In genomic region chr1:197399691-197400521, GRCh38 we compare ENCODE assay signal across 9 cellular contexts.
DNase-seq lines count a peak whose midpoint lies in the region; ATAC-seq and TF ChIP-seq lines count a peak whose summit lies in the region.
"Had no signal": no experiment of that assay in that cellular context is flagged by ENCODE, and none has a peak within 500 bp of the region (broad histone marks: within the 10 kb centered on the region; RNA-seq: fewer than 3 reads in every experiment).

No MANE protein-coding gene starts in this region.

- peak; percentile 71 for ATAC-seq in HG02623 (IDR thresholded peaks at IDR 0.05; ENCODE audit: unreplicated experiment)
- peak; percentile 72 for ATAC-seq in SK-N-SH treated with all-trans-retinoic acid at 6 μM for 48 hours

- H3K4me1 ChIP-seq in testis, result no peaks in the 10 kb centered on the region
- H3K4me1 ChIP-seq in effector memory CD4-positive, alpha-beta T cell (ENCODE audit: control insufficient read depth, insufficient read depth, low read length, poor library complexity, severe bottlenecking), result no peaks in the 10 kb centered on the region
- H3K4me1 ChIP-seq: parathyroid adenoma had no signal

- no peak for DNase-seq in AG09319 (ENCODE audit: extremely low read depth, low read depth)
- peak; percentile 71 for DNase-seq in MV-4-11 (lab: John Stamatoyannopoulos, UW)
- peak; percentile 61 for DNase-seq in fibroblast of peridontal ligament (ENCODE audit: extremely low read depth)
- peak; percentile 47 for DNase-seq in testis
- no peak for DNase-seq in effector memory CD4-positive, alpha-beta T cell

- H3K36me3 ChIP-seq in testis (ENCODE audit: low read depth, missing control alignments), result no peaks in the 10 kb centered on the region
- H3K36me3 ChIP-seq in effector memory CD4-positive, alpha-beta T cell (ENCODE audit: control insufficient read depth, insufficient read depth, low read length), result no peaks in the 10 kb centered on the region

- H3K27ac ChIP-seq in testis, result no peak overlapping the region
- no peak overlapping the region for H3K27ac ChIP-seq in effector memory CD4-positive, alpha-beta T cell (ENCODE audit: insufficient read depth, low read length, poor library complexity, severe bottlenecking)
- H3K27ac ChIP-seq: parathyroid adenoma had no signal

- H3K9me3 ChIP-seq in testis, result no peaks in the 10 kb centered on the region
- no peaks in the 10 kb centered on the region for H3K9me3 ChIP-seq in effector memory CD4-positive, alpha-beta T cell (ENCODE audit: control insufficient read depth, low read length)

- H3K4me3 ChIP-seq in testis, result no peak overlapping the region
- no peak overlapping the region for H3K4me3 ChIP-seq in effector memory CD4-positive, alpha-beta T cell (ENCODE audit: insufficient read depth, low read depth, low read length, poor library complexity, severe bottlenecking)

- TF ChIP-seq CTCF in AG09319 (IDR thresholded peaks at IDR 0.05; ENCODE audit: low read depth, low read length) (peak; percentile 58), GM12874 (IDR thresholded peaks at IDR 0.05; ENCODE audit: insufficient read depth, low read depth, low read length) (peak; percentile 55), testis (IDR thresholded peaks at IDR 0.05) (peak in 2 of 3 experiments; percentile 50 to 57)

- intact Hi-C loops in testis (cut with DNase I; ENCODE audit: low total_unique reads), result no loop called here

- no peak for TF ChIP-seq POLR2A in testis (IDR thresholded peaks at IDR 0.05)

- no peaks in the 10 kb centered on the region for H3K27me3 ChIP-seq in testis
- no peaks in the 10 kb centered on the region for H3K27me3 ChIP-seq in effector memory CD4-positive, alpha-beta T cell (replicated peaks; ENCODE audit: control insufficient read depth, insufficient read depth, low read length, poor library complexity, severe bottlenecking)

- WGBS in testis, 2 donors, result 24 to 31% methylated on average over 4 of the region's 4 CpGs

TF ChIP-seq in SK-N-SH treated with all-trans-retinoic acid at 6 μM for 48 hours, 23 proteins besides CTCF, POLR2A, EP300 and RAD21:
- no peak for TF ChIP-seq SNAI2 (CRISPR knock-in tag; IDR thresholded peaks at IDR 0.05)
- no peak for TF ChIP-seq BACH2 (CRISPR knock-in tag; IDR thresholded peaks at IDR 0.05; ENCODE audit: borderline replicate concordance)
- TF ChIP-seq ESRRG (CRISPR knock-in tag; IDR thresholded peaks at IDR 0.05), result no peak
- no peak for TF ChIP-seq OSR1 (CRISPR knock-in tag; IDR thresholded peaks at IDR 0.05)
- no peak for TF ChIP-seq ZNF8 (CRISPR knock-in tag; IDR thresholded peaks at IDR 0.05)
- no peak for TF ChIP-seq POU6F1 (CRISPR knock-in tag; IDR thresholded peaks at IDR 0.05; ENCODE audit: borderline replicate concordance, low read depth)
- TF ChIP-seq ZFP3 (CRISPR knock-in tag; IDR thresholded peaks at IDR 0.05), result no peak
- TF ChIP-seq PPARA (CRISPR knock-in tag; IDR thresholded peaks at IDR 0.05; ENCODE audit: borderline replicate concordance), result no peak
- TF ChIP-seq CSRNP3 (CRISPR knock-in tag; IDR thresholded peaks at IDR 0.05), result no peak
- no peak for TF ChIP-seq ZFP30 (CRISPR knock-in tag; IDR thresholded peaks at IDR 0.05)
- no peak for TF ChIP-seq ZC3H10 (CRISPR knock-in tag; IDR thresholded peaks at IDR 0.05)
- no peak for TF ChIP-seq TOX (CRISPR knock-in tag; IDR thresholded peaks at IDR 0.05; ENCODE audit: borderline replicate concordance)
- no peak for TF ChIP-seq GLIS3 (CRISPR knock-in tag; IDR thresholded peaks at IDR 0.05)
- TF ChIP-seq RARB (CRISPR knock-in tag; IDR thresholded peaks at IDR 0.05), result no peak
- TF ChIP-seq CSDC2 (CRISPR knock-in tag; IDR thresholded peaks at IDR 0.05), result no peak
- TF ChIP-seq CREB5 (CRISPR knock-in tag; IDR thresholded peaks at IDR 0.05; ENCODE audit: low read depth), result no peak
- TF ChIP-seq ISL1 (CRISPR knock-in tag; IDR thresholded peaks at IDR 0.05), result no peak
- TF ChIP-seq TCF4 (CRISPR knock-in tag; IDR thresholded peaks at IDR 0.05; ENCODE audit: borderline replicate concordance), result no peak
- TF ChIP-seq ZNF565 (CRISPR knock-in tag; conservative IDR thresholded peaks at IDR 0.05; ENCODE audit: low read depth), result no peak
- no peak for TF ChIP-seq ARNTL (CRISPR knock-in tag; IDR thresholded peaks at IDR 0.05; ENCODE audit: borderline replicate concordance, low read depth)

Comparison
In these comparisons a context has a peak if more than half of its experiments do, and no peak if none do; other contexts are left out.
1. DNase-seq: peak in MV-4-11 (single experiment), fibroblast of peridontal ligament (single experiment) and testis (single experiment); none in AG09319 (single experiment) and effector memory CD4-positive, alpha-beta T cell (0 of 3).
2. Peak in every context shown above with its lines, with median percentiles within 50 percentile points of each other: CTCF ChIP-seq.